11 cellular contexts compared by ENCODE assay signal in genomic region chr12:106299193-106299794, GRCh38. TPM values are rescaled to one million over a fixed set of nuclear protein-coding genes. Genes with fewer than 3 reads are reported as not detected.
DNase-seq lines count a peak whose midpoint lies in the region; ATAC-seq and TF ChIP-seq lines count a peak whose summit lies in the region.
"Had no signal": no experiment of that assay in that cellular context is flagged by ENCODE, and none has a peak within 500 bp of the region (broad histone marks: within the 10 kb centered on the region; RNA-seq: fewer than 3 reads in every experiment).

No MANE protein-coding gene starts in this region.

- H3K9me3 ChIP-seq in adipocyte (ENCODE audit: control insufficient read depth, low read length) (no peaks in the 10 kb centered on the region), hepatocyte (ENCODE audit: low read depth) (no peaks in the 10 kb centered on the region)
- H3K9me3 ChIP-seq: Caco-2 had no signal

- H3K4me3 ChIP-seq in adipocyte (ENCODE audit: low read length) (peak overlapping the region; percentile 36), hepatocyte (no peak overlapping the region)

- peak overlapping the region; percentile 37 for H3K27ac Mint-ChIP-seq in stimulated activated naive B cell treated with anti-CD40 and anti-IgM and Interleukin-4, amounts not matched to agents 10 μg/mL and 1 μg/mL and 100 μg/mL, for 72 hours
- H3K27ac Mint-ChIP-seq: dendritic cell treated with granulocyte-macrophage colony-stimulating factor and Interleukin-4, amounts not matched to agents 40 ng/mL and 50 ng/mL, for 4 days; stimulated activated naive CD8-positive, alpha-beta T cell treated with anti-CD3 and anti-CD28 coated beads, Interleukin-15, Interleukin-2, amounts not matched to agents 100 ng/mL and 50 ng/mL, for 24 hours had no signal

- TF ChIP-seq CTCF in hepatocyte (IDR thresholded peaks at IDR 0.05; ENCODE audit: poor library complexity): no peak

- H3K79me2 ChIP-seq in hepatocyte: peaks cover 7% of the 10 kb centered on the region

- no peaks in the 10 kb centered on the region for H3K9me3 Mint-ChIP-seq in stimulated activated naive B cell treated with anti-CD40 and anti-IgM and Interleukin-4, amounts not matched to agents 10 μg/mL and 1 μg/mL and 100 μg/mL, for 72 hours
- H3K9me3 Mint-ChIP-seq: dendritic cell treated with granulocyte-macrophage colony-stimulating factor and Interleukin-4, amounts not matched to agents 40 ng/mL and 50 ng/mL, for 4 days; stimulated activated naive CD8-positive, alpha-beta T cell treated with anti-CD3 and anti-CD28 coated beads, Interleukin-15, Interleukin-2, amounts not matched to agents 100 ng/mL and 50 ng/mL, for 24 hours had no signal

- peaks cover 23 to 38% of the 10 kb centered on the region in 2 donors for H3K4me1 Mint-ChIP-seq in stimulated activated naive B cell treated with anti-CD40 and anti-IgM and Interleukin-4, amounts not matched to agents 10 μg/mL and 1 μg/mL and 100 μg/mL, for 72 hours

- no peak for ATAC-seq in stimulated activated naive B cell treated with anti-CD40 and anti-IgM and Interleukin-4, amounts not matched to agents 10 μg/mL and 1 μg/mL and 100 μg/mL, for 72 hours (replicated peaks)
- no peak for ATAC-seq in SK-N-SH treated with all-trans-retinoic acid at 6 μM for 48 hours

- H3K36me3 Mint-ChIP-seq in stimulated activated naive B cell treated with anti-CD40 and anti-IgM and Interleukin-4, amounts not matched to agents 10 μg/mL and 1 μg/mL and 100 μg/mL, for 72 hours: no peaks in the 10 kb centered on the region

- H3K4me1 ChIP-seq in adipocyte (ENCODE audit: control insufficient read depth, insufficient read depth, low read length): peaks cover 33% of the 10 kb centered on the region
- peaks cover 14% of the 10 kb centered on the region for H3K4me1 ChIP-seq in hepatocyte (ENCODE audit: insufficient read depth)

- H3K27me3 ChIP-seq in adipocyte (replicated peaks; ENCODE audit: control insufficient read depth, insufficient read depth, low read length): no peaks in the 10 kb centered on the region
- H3K27me3 ChIP-seq in hepatocyte: no peaks in the 10 kb centered on the region

- peak overlapping the region; percentile 97 for H3K27ac ChIP-seq in hepatocyte

- no peak overlapping the region for H3K4me3 Mint-ChIP-seq in stimulated activated naive B cell treated with anti-CD40 and anti-IgM and Interleukin-4, amounts not matched to agents 10 μg/mL and 1 μg/mL and 100 μg/mL, for 72 hours
- H3K4me3 Mint-ChIP-seq: dendritic cell treated with granulocyte-macrophage colony-stimulating factor and Interleukin-4, amounts not matched to agents 40 ng/mL and 50 ng/mL, for 4 days; stimulated activated naive CD8-positive, alpha-beta T cell treated with anti-CD3 and anti-CD28 coated beads, Interleukin-15, Interleukin-2, amounts not matched to agents 100 ng/mL and 50 ng/mL, for 24 hours had no signal

- H3K9ac ChIP-seq in adipocyte (ENCODE audit: low read length): peak overlapping the region; percentile 44

- no peak overlapping the region for H3K4me2 ChIP-seq in hepatocyte

- no peaks in the 10 kb centered on the region for H3K27me3 Mint-ChIP-seq in stimulated activated naive B cell treated with anti-CD40 and anti-IgM and Interleukin-4, amounts not matched to agents 10 μg/mL and 1 μg/mL and 100 μg/mL, for 72 hours
- H3K27me3 Mint-ChIP-seq: stimulated activated naive CD8-positive, alpha-beta T cell treated with anti-CD3 and anti-CD28 coated beads, Interleukin-15, Interleukin-2, amounts not matched to agents 100 ng/mL and 50 ng/mL, for 24 hours had no signal

- H3K9me2 ChIP-seq in hepatocyte (replicated peaks; ENCODE audit: insufficient read depth): no peaks in the 10 kb centered on the region

- H3K36me3 ChIP-seq in adipocyte (ENCODE audit: control insufficient read depth, insufficient read depth, low read length, severe bottlenecking) (no peaks in the 10 kb centered on the region), hepatocyte (replicated peaks; ENCODE audit: insufficient read depth, low read depth) (no peaks in the 10 kb centered on the region)

- H2AFZ ChIP-seq in hepatocyte: no peak overlapping the region

- H4K20me1 ChIP-seq in hepatocyte (ENCODE audit: insufficient read depth, poor library complexity, severe bottlenecking): no peaks in the 10 kb centered on the region

- 64% methylated on average over 4 of the region's 4 CpGs for WGBS in hepatocyte (ENCODE audit: low lambda C conversion rate, missing lambda C conversion rate)

- peak; percentile 42 for DNase-seq in EH (ENCODE audit: low read depth)
- DNase-seq in adipocyte (ENCODE audit: low read depth): peak; percentile 79
- DNase-seq in hepatocyte (ENCODE audit: low spot score): no peak
- DNase-seq in stimulated activated naive B cell treated with anti-CD40 and anti-IgM and Interleukin-4, amounts not matched to agents 10 μg/mL and 1 μg/mL and 100 μg/mL, for 72 hours: no peak
- DNase-seq in NCI-H510A (lab: John Stamatoyannopoulos, UW): no peak
- no peak for DNase-seq in NCI-H2029 (lab: John Stamatoyannopoulos, UW)
- DNase-seq in amniotic stem cell (lab: John Stamatoyannopoulos, UW): no peak
- DNase-seq: Caco-2 had no signal

TF ChIP-seq in SK-N-SH treated with all-trans-retinoic acid at 6 μM for 48 hours, 23 proteins besides CTCF, POLR2A, EP300 and RAD21:
- no peak for TF ChIP-seq BACH2 (CRISPR knock-in tag; IDR thresholded peaks at IDR 0.05; ENCODE audit: borderline replicate concordance)
- TF ChIP-seq ZC3H10 (CRISPR knock-in tag; IDR thresholded peaks at IDR 0.05): no peak
- no peak for TF ChIP-seq OSR1 (CRISPR knock-in tag; IDR thresholded peaks at IDR 0.05)
- TF ChIP-seq ZNF70 (CRISPR knock-in tag; IDR thresholded peaks at IDR 0.05): no peak
- no peak for TF ChIP-seq POU6F1 (CRISPR knock-in tag; IDR thresholded peaks at IDR 0.05; ENCODE audit: borderline replicate concordance, low read depth)
- TF ChIP-seq SNAI2 (CRISPR knock-in tag; IDR thresholded peaks at IDR 0.05): no peak
- TF ChIP-seq PATZ1 (CRISPR knock-in tag; IDR thresholded peaks at IDR 0.05; ENCODE audit: borderline replicate concordance): no peak
- TF ChIP-seq ESRRG (CRISPR knock-in tag; IDR thresholded peaks at IDR 0.05): no peak
- TF ChIP-seq CSRNP3 (CRISPR knock-in tag; IDR thresholded peaks at IDR 0.05): no peak
- TF ChIP-seq RARB (CRISPR knock-in tag; IDR thresholded peaks at IDR 0.05): no peak
- TF ChIP-seq ISL1 (CRISPR knock-in tag; IDR thresholded peaks at IDR 0.05): no peak
- no peak for TF ChIP-seq ZNF565 (CRISPR knock-in tag; conservative IDR thresholded peaks at IDR 0.05; ENCODE audit: low read depth)
- TF ChIP-seq TOX (CRISPR knock-in tag; IDR thresholded peaks at IDR 0.05; ENCODE audit: borderline replicate concordance): no peak
- no peak for TF ChIP-seq CSDC2 (CRISPR knock-in tag; IDR thresholded peaks at IDR 0.05)

RNA-seq across cellular contexts. Expression of gene TCP11L2, which starts 3.2 kb away (rescaled TPM):
- total RNA-seq in hepatocyte: 30.7 and 38.4 TPM in 2 replicates
- polyA plus RNA-seq in hepatocyte: 8.5 and 9.6 TPM in 2 replicates

RNA-seq across cellular contexts. Expression of gene CKAP4, which starts 51.5 kb away (rescaled TPM):
- 140 and 151 TPM in 2 replicates for total RNA-seq in hepatocyte
- 258 and 266 TPM in 2 replicates for polyA plus RNA-seq in hepatocyte

RNA-seq across cellular contexts. Expression of gene POLR3B, which starts 58.3 kb away (rescaled TPM):
- 9.6 and 10.4 TPM in 2 replicates for total RNA-seq in hepatocyte
- polyA plus RNA-seq in hepatocyte: 8.1 and 8.4 TPM in 2 replicates

Comparison
In these comparisons a context has a peak if more than half of its experiments do, and no peak if none do; other contexts are left out.
1. DNase-seq: peak in EH (single experiment) and adipocyte (single experiment); none in hepatocyte (single experiment), stimulated activated naive B cell treated with anti-CD40 and anti-IgM and Interleukin-4, amounts not matched to agents 10 μg/mL and 1 μg/mL and 100 μg/mL, for 72 hours (single experiment), NCI-H510A (single experiment), NCI-H2029 (single experiment) and amniotic stem cell (single experiment).